Comparison of ENCODE assay signal across 18 cellular contexts in the genomic region with DNA sequence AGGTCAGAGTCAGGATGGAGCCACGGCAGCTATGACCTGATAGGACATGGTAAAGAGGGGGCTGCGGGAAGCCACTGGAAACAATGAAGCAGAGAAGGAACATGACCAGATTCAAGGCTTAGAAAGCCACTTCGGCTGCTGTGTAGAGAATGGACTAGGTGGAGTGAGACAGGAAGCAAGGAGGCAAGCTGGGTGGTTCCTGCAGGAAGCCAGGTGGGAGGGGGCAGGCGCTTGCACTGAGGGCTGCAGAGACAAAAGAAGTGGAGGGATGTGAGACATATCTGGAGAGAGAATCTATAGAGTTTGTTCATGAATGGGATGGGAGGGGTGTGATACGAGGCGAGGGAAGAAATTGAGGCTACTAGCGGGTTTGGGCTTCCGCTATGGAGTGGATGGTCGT.
"Had no signal": no experiment of that assay in that cellular context is flagged by ENCODE, and none has a peak within 500 bp of the region (broad histone marks: within the 10 kb centered on the region; RNA-seq: fewer than 3 reads in every experiment).

No MANE protein-coding gene starts in this region.

- H3K36me3 ChIP-seq: brain microvascular endothelial cell, esophagus squamous epithelium, left ventricle myocardium inferior had no signal

- H3K27me3 ChIP-seq: brain microvascular endothelial cell, esophagus squamous epithelium had no signal

- H3K9me3 ChIP-seq: mucosa of descending colon had no signal

- DNase-seq: activated CD4-positive, alpha-beta T cell treated with anti-CD3 and anti-CD28 coated beads, Interleukin-2, amount 50 U/mL, for 4 hours; anterior cingulate cortex; brain microvascular endothelial cell; esophagus squamous epithelium; hippocampal formation; left ventricle myocardium inferior; mucosa of descending colon; natural killer cell; occipital lobe; stimulated activated CD4-positive, alpha-beta T cell treated with anti-CD3 and anti-CD28 coated beads, Interleukin-4, amount 100 ng/mL, for 1 hour; trophoblast cell had no signal

- H3K4me3 ChIP-seq: coronary artery, esophagus squamous epithelium, left ventricle myocardium inferior, mucosa of descending colon, SK-N-MC had no signal

- H3K36me3 Mint-ChIP-seq: activated naive CD8-positive, alpha-beta T cell; natural killer cell had no signal

- H3K9me3 Mint-ChIP-seq: natural killer cell had no signal

- FAIRE-seq: endothelial cell of umbilical vein, TTC549 had no signal

- H3K4me1 ChIP-seq: left ventricle myocardium inferior had no signal

- H3K27ac ChIP-seq: brain microvascular endothelial cell, coronary artery, esophagus squamous epithelium, left ventricle myocardium inferior, SK-N-MC had no signal

- H3K4me3 Mint-ChIP-seq: activated naive CD8-positive, alpha-beta T cell; central memory CD8-positive, alpha-beta T cell; natural killer cell; WTC11 had no signal

- H3K27ac Mint-ChIP-seq: activated naive CD8-positive, alpha-beta T cell; natural killer cell; WTC11 had no signal

- ATAC-seq: mucosa of descending colon, natural killer cell, WTC11 had no signal

- H3K27me3 Mint-ChIP-seq: activated naive CD8-positive, alpha-beta T cell had no signal
